ENCODE assay signal across 12 cellular contexts in genomic region chr6:167150815-167151557, GRCh38. TPM values are rescaled to one million over a fixed set of nuclear protein-coding genes. Genes with fewer than 3 reads are reported as not detected.
DNase-seq lines count a peak whose midpoint lies in the region; ATAC-seq and TF ChIP-seq lines count a peak whose summit lies in the region.
"Had no signal": no experiment of that assay in that cellular context is flagged by ENCODE, and none has a peak within 500 bp of the region (broad histone marks: within the 10 kb centered on the region; RNA-seq: fewer than 3 reads in every experiment).

No MANE protein-coding gene starts in this region.

- no peak for TF ChIP-seq CTCF in spleen (IDR thresholded peaks at IDR 0.05 in 8 of 11, conservative IDR thresholded peaks at IDR 0.05 in 3 of 11)

- H3K4me1 Mint-ChIP-seq in activated naive CD8-positive, alpha-beta T cell treated with anti-CD3 and anti-CD28 coated beads, Interleukin-2, amount 50 U/mL, for 24 hours: peaks cover 30% of the 10 kb centered on the region
- H3K4me1 Mint-ChIP-seq in activated naive CD8-positive, alpha-beta T cell treated with anti-CD3 and anti-CD28 coated beads for 36 hours: peaks cover 11% of the 10 kb centered on the region

- H3K27ac Mint-ChIP-seq in activated naive CD8-positive, alpha-beta T cell treated with anti-CD3 and anti-CD28 coated beads, Interleukin-2, amount 50 U/mL, for 24 hours: peak overlapping the region; percentile 2
- no peak overlapping the region for H3K27ac Mint-ChIP-seq in activated naive CD8-positive, alpha-beta T cell treated with anti-CD3 and anti-CD28 coated beads for 36 hours
- H3K27ac Mint-ChIP-seq: nephron had no signal

- WGBS in spleen, 5 donors: 53 to 69% (median 68%) methylated on average over 6 of the region's 6 CpGs

- H3K36me3 ChIP-seq in spleen: no peaks in the 10 kb centered on the region

- H3K4me3 ChIP-seq in spleen: no peak overlapping the region

- no peaks in the 10 kb centered on the region for H3K9me3 ChIP-seq in spleen

- no peaks in the 10 kb centered on the region for H3K9me3 Mint-ChIP-seq in activated naive CD8-positive, alpha-beta T cell treated with anti-CD3 and anti-CD28 coated beads, Interleukin-2, amount 50 U/mL, for 24 hours
- H3K9me3 Mint-ChIP-seq in activated naive CD8-positive, alpha-beta T cell treated with anti-CD3 and anti-CD28 coated beads for 36 hours: no peaks in the 10 kb centered on the region
- H3K9me3 Mint-ChIP-seq: nephron had no signal

- peaks cover 4% of the 10 kb centered on the region for H3K27me3 Mint-ChIP-seq in activated naive CD8-positive, alpha-beta T cell treated with anti-CD3 and anti-CD28 coated beads, Interleukin-2, amount 50 U/mL, for 24 hours
- H3K27me3 Mint-ChIP-seq in activated naive CD8-positive, alpha-beta T cell treated with anti-CD3 and anti-CD28 coated beads for 36 hours: peaks cover 11% of the 10 kb centered on the region

- H3K27ac ChIP-seq in spleen: peak overlapping the region in 7 of 8 donors; percentile 6 to 74 (median 53)

- intact Hi-C loops in spleen (cut with DNase I; ENCODE audit: low total_unique reads): no loop called here

- peaks cover 0 to 42% (median 19%) of the 10 kb centered on the region in 6 donors for H3K4me1 ChIP-seq in spleen

- no peak for DNase-seq in activated naive CD8-positive, alpha-beta T cell treated with anti-CD3 and anti-CD28 coated beads, Interleukin-2, amount 50 U/mL, for 24 hours
- DNase-seq in activated naive CD8-positive, alpha-beta T cell treated with anti-CD3 and anti-CD28 coated beads for 36 hours: no peak
- DNase-seq in spleen (no peak), medulla oblongata (ENCODE audit: extremely low spot score) (no peak), activated gamma-delta T cell treated with Interleukin-2 at 50 U/mL for 16 hours (no peak)
- DNase-seq in activated CD4-positive, CD25-positive, alpha-beta regulatory T cell treated with anti-CD3 and anti-CD28 coated beads, Interleukin-2, amount 50 U/mL, for 72 hours: no peak

- peak; percentile 58 for ATAC-seq in activated naive CD8-positive, alpha-beta T cell treated with anti-CD3 and anti-CD28 coated beads, Interleukin-2, amount 50 U/mL, for 24 hours
- ATAC-seq in GM21576 (IDR thresholded peaks at IDR 0.05; ENCODE audit: unreplicated experiment): peak; percentile 61
- peak; percentile 58 for ATAC-seq in HG03432 (IDR thresholded peaks at IDR 0.05; ENCODE audit: unreplicated experiment)

- H3K27me3 ChIP-seq in spleen (replicated peaks in 1 of 7): peaks cover 0 to 11% (median 0%) of the 10 kb centered on the region in 7 donors

- no peak overlapping the region for H3K4me3 Mint-ChIP-seq in activated naive CD8-positive, alpha-beta T cell treated with anti-CD3 and anti-CD28 coated beads, Interleukin-2, amount 50 U/mL, for 24 hours
- no peak overlapping the region for H3K4me3 Mint-ChIP-seq in activated naive CD8-positive, alpha-beta T cell treated with anti-CD3 and anti-CD28 coated beads for 36 hours
- H3K4me3 Mint-ChIP-seq: nephron had no signal

- no peaks in the 10 kb centered on the region for H3K36me3 Mint-ChIP-seq in activated naive CD8-positive, alpha-beta T cell treated with anti-CD3 and anti-CD28 coated beads, Interleukin-2, amount 50 U/mL, for 24 hours (ENCODE audit: low read depth)
- H3K36me3 Mint-ChIP-seq in activated naive CD8-positive, alpha-beta T cell treated with anti-CD3 and anti-CD28 coated beads for 36 hours: no peaks in the 10 kb centered on the region

- TF ChIP-seq POLR2A in spleen (IDR thresholded peaks at IDR 0.05): no peak

RNA-seq across cellular contexts. Expression of gene GPR31, which starts 6.8 kb away (rescaled TPM):
- total RNA-seq in activated naive CD8-positive, alpha-beta T cell treated with anti-CD3 and anti-CD28 coated beads for 36 hours: not detected
- total RNA-seq in spleen: 1 to 10 TPM in 1 of 7 donors, under 1 TPM in 2, not detected in 4; 0.24 to 1.0 (median 0.94) TPM
- polyA plus RNA-seq in spleen: not detected
- total RNA-seq: epithelial cell of proximal tubule, RPMI7951 had no signal
- polyA plus RNA-seq: BJ had no signal

RNA-seq across cellular contexts. Expression of gene CCR6, which starts 28.1 kb away (rescaled TPM):
- under 1 TPM in 1 of 2 experiments, not detected in 1; 0.44 TPM for total RNA-seq in activated naive CD8-positive, alpha-beta T cell treated with anti-CD3 and anti-CD28 coated beads for 36 hours
- total RNA-seq in spleen: 10 to 100 TPM; 15.5 to 37.0 (median 19.5) TPM
- 10 to 100 TPM; 16.1 to 26.9 (median 22.7) TPM for polyA plus RNA-seq in spleen
- total RNA-seq: epithelial cell of proximal tubule, RPMI7951 had no signal
- polyA plus RNA-seq: BJ had no signal

Comparison
In these comparisons a context has a peak if more than half of its experiments do, and no peak if none do; other contexts are left out.
1. RNA of gene CCR6, which starts 28.1 kb away (total RNA-seq): 15.5 to 37.0 TPM in spleen; 0.44 TPM in activated naive CD8-positive, alpha-beta T cell treated with anti-CD3 and anti-CD28 coated beads for 36 hours; every median in the first group is over 10 times any median in the second.
2. Peak in every context shown above with its lines, with median percentiles within 50 percentile points of each other: ATAC-seq.